ENCODE assay signal across 27 cellular contexts in genomic region chr5:113361701-113362100, GRCh38.
"Had no signal": no experiment of that assay in that cellular context is flagged by ENCODE, and none has a peak within 500 bp of the region (broad histone marks: within the 10 kb centered on the region; RNA-seq: fewer than 3 reads in every experiment).

No MANE protein-coding gene starts in this region.

- DNase-seq: stimulated activated CD4-positive, alpha-beta T cell treated with anti-CD3 and anti-CD28 coated beads, Interleukin-2, amount 100 ng/mL, for 48 hours; stimulated activated CD4-positive, alpha-beta T cell treated with anti-CD3 and anti-CD28 coated beads, Interleukin-4, amount 100 ng/mL, for 1 hour; stimulated activated CD4-positive, alpha-beta T cell treated with anti-CD3 and anti-CD28 coated beads, Interleukin-4, amount 100 ng/mL, for 24 hours; stimulated activated CD4-positive, alpha-beta T cell treated with anti-CD3 and anti-CD28 coated beads, Interleukin-4, amount 100 ng/mL, for 4 hours; stimulated activated CD8-positive, alpha-beta memory T cell treated with anti-CD3 and anti-CD28 coated beads, Interleukin-4, amount 100 ng/mL, for 48 hours; stimulated activated naive B cell treated with anti-CD40 and anti-IgM and Interleukin-4, amounts not matched to agents 10 μg/mL and 1 μg/mL and 100 μg/mL, for 72 hours; stimulated activated naive CD4-positive, alpha-beta T cell; stimulated activated naive CD4-positive, alpha-beta T cell treated with Interleukin-2 at 50 U/mL for 16 hours; stimulated activated naive CD8-positive, alpha-beta T cell treated with anti-CD3 and anti-CD28 coated beads, Interleukin-15, amount 100 ng/mL, for 72 hours; stimulated activated naive CD8-positive, alpha-beta T cell treated with anti-CD3 and anti-CD28 coated beads, Interleukin-15, Interleukin-2, amounts not matched to agents 100 U/mL and 50 U/mL, for 24 hours; stomach; substantia nigra; testis; thyroid gland; tibial artery; transverse colon; trophoblast cell; upper lobe of left lung; upper lobe of right lung; uterus had no signal

- H3K4me3 ChIP-seq: stomach, suprapubic skin, testis, thoracic aorta, thyroid gland, tibial artery, tibial nerve, transverse colon, upper lobe of left lung, upper lobe of right lung, uterus, vagina had no signal

- H3K4me1 ChIP-seq: suprapubic skin, testis, thyroid gland, tibial artery, upper lobe of right lung, uterus, vagina had no signal

- H3K36me3 ChIP-seq: stomach, suprapubic skin, thoracic aorta, thyroid gland, tibial artery, transverse colon, upper lobe of left lung, upper lobe of right lung, uterus, vagina had no signal

- H3K9me3 ChIP-seq: testis, thoracic aorta, thyroid gland, uterus had no signal

- ATAC-seq: stimulated activated effector memory CD8-positive, alpha-beta T cell treated with anti-CD3 and anti-CD28 coated beads, Interleukin-12 subunit alpha, Interleukin-12 subunit beta, amount 100 ng/mL, for 72 hours; stimulated activated memory B cell treated with anti-CD40 and anti-IgM and Interleukin-4, amounts not matched to agents 10 μg/mL and 1 μg/mL and 100 μg/mL, for 72 hours; stimulated activated naive B cell treated with anti-CD40 and anti-IgM and Interleukin-4, amounts not matched to agents 10 μg/mL and 1 μg/mL and 100 μg/mL, for 72 hours; stimulated activated naive CD8-positive, alpha-beta T cell treated with anti-CD3 and anti-CD28 coated beads, Interleukin-15, amount 100 ng/mL, for 72 hours; stimulated activated naive CD8-positive, alpha-beta T cell treated with anti-CD3 and anti-CD28 coated beads, Interleukin-15, Interleukin-2, amounts not matched to agents 100 U/mL and 50 U/mL, for 24 hours; upper lobe of right lung had no signal

- H3K27ac ChIP-seq: stomach, suprapubic skin, testis, thoracic aorta, thyroid gland, tibial artery, tibial nerve, transverse colon, upper lobe of left lung, upper lobe of right lung, uterus, vagina had no signal

- FAIRE-seq: urothelium cell line had no signal

- H3K27me3 ChIP-seq: stomach, suprapubic skin, testis, thyroid gland, tibial artery, tibial nerve, transverse colon, upper lobe of left lung, upper lobe of right lung, uterus, vagina had no signal
